In genomic region chr10:74021248-74022055, GRCh38 we compare ENCODE assay signal across 1 cellular context.
TF ChIP-seq lines count a peak whose summit lies in the region.

No MANE protein-coding gene starts in this region.

TF ChIP-seq in K562, 482 proteins besides CTCF, POLR2A, EP300 and RAD21 (continued from another document and continues in another):
- TF ChIP-seq, protein P1, sequence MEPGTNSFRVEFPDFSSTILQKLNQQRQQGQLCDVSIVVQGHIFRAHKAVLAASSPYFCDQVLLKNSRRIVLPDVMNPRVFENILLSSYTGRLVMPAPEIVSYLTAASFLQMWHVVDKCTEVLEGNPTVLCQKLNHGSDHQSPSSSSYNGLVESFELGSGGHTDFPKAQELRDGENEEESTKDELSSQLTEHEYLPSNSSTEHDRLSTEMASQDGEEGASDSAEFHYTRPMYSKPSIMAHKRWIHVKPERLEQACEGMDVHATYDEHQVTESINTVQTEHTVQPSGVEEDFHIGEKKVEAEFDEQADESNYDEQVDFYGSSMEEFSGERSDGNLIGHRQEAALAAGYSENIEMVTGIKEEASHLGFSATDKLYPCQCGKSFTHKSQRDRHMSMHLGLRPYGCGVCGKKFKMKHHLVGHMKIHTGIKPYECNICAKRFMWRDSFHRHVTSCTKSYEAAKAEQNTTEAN (CRISPR knock-in tag; IDR thresholded peaks at IDR 0.05), result no peak
- TF ChIP-seq MTA1 (IDR thresholded peaks at IDR 0.05; ENCODE audit: borderline replicate concordance) (peak; percentile 69), POU5F1 (IDR thresholded peaks at IDR 0.05; ENCODE audit: borderline replicate concordance, low read depth, low read length, partially characterized antibody) (no peak), KDM2B (CRISPR knock-in tag; IDR thresholded peaks at IDR 0.05) (no peak), ZNF780A (CRISPR knock-in tag; IDR thresholded peaks at IDR 0.05) (no peak), ZNF79 (CRISPR knock-in tag; IDR thresholded peaks at IDR 0.05; ENCODE audit: low read depth) (no peak), POLR3G (IDR thresholded peaks at IDR 0.05; ENCODE audit: extremely low read depth, insufficient read length, insufficient replicate concordance) (no peak), ARID4B (CRISPR knock-in tag; IDR thresholded peaks at IDR 0.05) (no peak), ZNF449 (CRISPR knock-in tag; IDR thresholded peaks at IDR 0.05) (no peak), NKRF (IDR thresholded peaks at IDR 0.05; ENCODE audit: borderline replicate concordance) (peak; percentile 61; the same call in 1 of the 2 replicates), ZNF282 (CRISPR knock-in tag; IDR thresholded peaks at IDR 0.05) (no peak), TBP (optimal IDR thresholded peaks at IDR 0.05; ENCODE audit: low read depth, low read length) (no peak), U2AF2 (optimal IDR thresholded peaks at IDR 0.05; ENCODE audit: low read depth, low read length) (no peak), ZNF717 (CRISPR knock-in tag; IDR thresholded peaks at IDR 0.05) (no peak), SRSF7 (optimal IDR thresholded peaks at IDR 0.05; ENCODE audit: low read depth, low read length) (no peak), ZNF408 (CRISPR knock-in tag; IDR thresholded peaks at IDR 0.05; ENCODE audit: low read depth) (no peak), ARID2 (IDR thresholded peaks at IDR 0.05) (peak; percentile 49; the same call in 1 of the 2 replicates), ZNF707 (CRISPR knock-in tag; conservative IDR thresholded peaks at IDR 0.05) (no peak; the same call in 1 of the 2 replicates), MEF2A (IDR thresholded peaks at IDR 0.05; ENCODE audit: control insufficient read depth, low read depth, low read length) (peak; percentile 94), MAFK (IDR thresholded peaks at IDR 0.05; ENCODE audit: low read length) (peak; percentile 67; the same call in 1 of the 2 replicates), ZNF57 (CRISPR knock-in tag; IDR thresholded peaks at IDR 0.05) (no peak), PRPF4 (IDR thresholded peaks at IDR 0.05; ENCODE audit: insufficient read depth, low read depth, low read length, poor library complexity, severe bottlenecking) (no peak), MCM2 (IDR thresholded peaks at IDR 0.05; ENCODE audit: low read depth) (no peak), ZNF124 (CRISPR knock-in tag; IDR thresholded peaks at IDR 0.05) (no peak), NCOA2 (IDR thresholded peaks at IDR 0.05; ENCODE audit: partially characterized antibody in 2 of 2) (peak in 1 of 2 experiments; percentile 67), NFIC (IDR thresholded peaks at IDR 0.05) (no peak; the same call in none of the 2 replicates), TGIF2 (CRISPR knock-in tag; IDR thresholded peaks at IDR 0.05) (no peak), MBD2 (IDR thresholded peaks at IDR 0.05; ENCODE audit: borderline replicate concordance, low read depth) (peak; percentile 78), ZNF24 (IDR thresholded peaks at IDR 0.05) (no peak), SMARCB1 (IDR thresholded peaks at IDR 0.05; ENCODE audit: insufficient read length, low read depth) (peak; percentile 84), KLF13 (tag; IDR thresholded peaks at IDR 0.05; ENCODE audit: borderline replicate concordance, low read depth) (no peak), ZNF239 (CRISPR knock-in tag; IDR thresholded peaks at IDR 0.05) (no peak), TRIM28 (IDR thresholded peaks at IDR 0.05) (no peak), NR1H2 (CRISPR knock-in tag; IDR thresholded peaks at IDR 0.05) (no peak), STAT5A (IDR thresholded peaks at IDR 0.05; ENCODE audit: borderline replicate concordance, low read length) (peak; percentile 69), SETDB1 (IDR thresholded peaks at IDR 0.05; ENCODE audit: low read length) (no peak), NONO (IDR thresholded peaks at IDR 0.05; ENCODE audit: low read depth in 2 of 2, low read length in 1 of 2) (0 out of 4 replicates have a peak, but pooled peaks of 1 of the 2 experiments have one; percentile 25), SP1 (CRISPR knock-in tag; IDR thresholded peaks at IDR 0.05) (peak; percentile 52; the same call in 1 of the 2 replicates), RUNX1 (IDR thresholded peaks at IDR 0.05; ENCODE audit: low read depth) (no peak), CREM (IDR thresholded peaks at IDR 0.05; ENCODE audit: low read depth) (peak; percentile 31; the same call in 1 of the 2 replicates), NCOA4 (IDR thresholded peaks at IDR 0.05; ENCODE audit: partially characterized antibody) (no peak), RBM39 (optimal IDR thresholded peaks at IDR 0.05; ENCODE audit: low read depth, low read length) (no peak), RFX7 (CRISPR knock-in tag; IDR thresholded peaks at IDR 0.05) (no peak)
- TF ChIP-seq, protein P2, sequence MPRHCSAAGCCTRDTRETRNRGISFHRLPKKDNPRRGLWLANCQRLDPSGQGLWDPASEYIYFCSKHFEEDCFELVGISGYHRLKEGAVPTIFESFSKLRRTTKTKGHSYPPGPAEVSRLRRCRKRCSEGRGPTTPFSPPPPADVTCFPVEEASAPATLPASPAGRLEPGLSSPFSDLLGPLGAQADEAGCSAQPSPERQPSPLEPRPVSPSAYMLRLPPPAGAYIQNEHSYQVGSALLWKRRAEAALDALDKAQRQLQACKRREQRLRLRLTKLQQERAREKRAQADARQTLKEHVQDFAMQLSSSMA (CRISPR knock-in tag; IDR thresholded peaks at IDR 0.05), result no peak
- TF ChIP-seq, protein P3, sequence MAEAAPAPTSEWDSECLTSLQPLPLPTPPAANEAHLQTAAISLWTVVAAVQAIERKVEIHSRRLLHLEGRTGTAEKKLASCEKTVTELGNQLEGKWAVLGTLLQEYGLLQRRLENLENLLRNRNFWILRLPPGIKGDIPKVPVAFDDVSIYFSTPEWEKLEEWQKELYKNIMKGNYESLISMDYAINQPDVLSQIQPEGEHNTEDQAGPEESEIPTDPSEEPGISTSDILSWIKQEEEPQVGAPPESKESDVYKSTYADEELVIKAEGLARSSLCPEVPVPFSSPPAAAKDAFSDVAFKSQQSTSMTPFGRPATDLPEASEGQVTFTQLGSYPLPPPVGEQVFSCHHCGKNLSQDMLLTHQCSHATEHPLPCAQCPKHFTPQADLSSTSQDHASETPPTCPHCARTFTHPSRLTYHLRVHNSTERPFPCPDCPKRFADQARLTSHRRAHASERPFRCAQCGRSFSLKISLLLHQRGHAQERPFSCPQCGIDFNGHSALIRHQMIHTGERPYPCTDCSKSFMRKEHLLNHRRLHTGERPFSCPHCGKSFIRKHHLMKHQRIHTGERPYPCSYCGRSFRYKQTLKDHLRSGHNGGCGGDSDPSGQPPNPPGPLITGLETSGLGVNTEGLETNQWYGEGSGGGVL (CRISPR knock-in tag; IDR thresholded peaks at IDR 0.05), result no peak
- TF ChIP-seq, protein P4, sequence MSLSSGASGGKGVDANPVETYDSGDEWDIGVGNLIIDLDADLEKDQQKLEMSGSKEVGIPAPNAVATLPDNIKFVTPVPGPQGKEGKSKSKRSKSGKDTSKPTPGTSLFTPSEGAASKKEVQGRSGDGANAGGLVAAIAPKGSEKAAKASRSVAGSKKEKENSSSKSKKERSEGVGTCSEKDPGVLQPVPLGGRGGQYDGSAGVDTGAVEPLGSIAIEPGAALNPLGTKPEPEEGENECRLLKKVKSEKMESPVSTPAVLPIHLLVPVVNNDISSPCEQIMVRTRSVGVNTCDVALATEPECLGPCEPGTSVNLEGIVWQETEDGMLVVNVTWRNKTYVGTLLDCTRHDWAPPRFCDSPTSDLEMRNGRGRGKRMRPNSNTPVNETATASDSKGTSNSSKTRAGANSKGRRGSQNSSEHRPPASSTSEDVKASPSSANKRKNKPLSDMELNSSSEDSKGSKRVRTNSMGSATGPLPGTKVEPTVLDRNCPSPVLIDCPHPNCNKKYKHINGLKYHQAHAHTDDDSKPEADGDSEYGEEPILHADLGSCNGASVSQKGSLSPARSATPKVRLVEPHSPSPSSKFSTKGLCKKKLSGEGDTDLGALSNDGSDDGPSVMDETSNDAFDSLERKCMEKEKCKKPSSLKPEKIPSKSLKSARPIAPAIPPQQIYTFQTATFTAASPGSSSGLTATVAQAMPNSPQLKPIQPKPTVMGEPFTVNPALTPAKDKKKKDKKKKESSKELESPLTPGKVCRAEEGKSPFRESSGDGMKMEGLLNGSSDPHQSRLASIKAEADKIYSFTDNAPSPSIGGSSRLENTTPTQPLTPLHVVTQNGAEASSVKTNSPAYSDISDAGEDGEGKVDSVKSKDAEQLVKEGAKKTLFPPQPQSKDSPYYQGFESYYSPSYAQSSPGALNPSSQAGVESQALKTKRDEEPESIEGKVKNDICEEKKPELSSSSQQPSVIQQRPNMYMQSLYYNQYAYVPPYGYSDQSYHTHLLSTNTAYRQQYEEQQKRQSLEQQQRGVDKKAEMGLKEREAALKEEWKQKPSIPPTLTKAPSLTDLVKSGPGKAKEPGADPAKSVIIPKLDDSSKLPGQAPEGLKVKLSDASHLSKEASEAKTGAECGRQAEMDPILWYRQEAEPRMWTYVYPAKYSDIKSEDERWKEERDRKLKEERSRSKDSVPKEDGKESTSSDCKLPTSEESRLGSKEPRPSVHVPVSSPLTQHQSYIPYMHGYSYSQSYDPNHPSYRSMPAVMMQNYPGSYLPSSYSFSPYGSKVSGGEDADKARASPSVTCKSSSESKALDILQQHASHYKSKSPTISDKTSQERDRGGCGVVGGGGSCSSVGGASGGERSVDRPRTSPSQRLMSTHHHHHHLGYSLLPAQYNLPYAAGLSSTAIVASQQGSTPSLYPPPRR (CRISPR knock-in tag; IDR thresholded peaks at IDR 0.05; ENCODE audit: borderline replicate concordance), result no peak
- TF ChIP-seq, protein P5, sequence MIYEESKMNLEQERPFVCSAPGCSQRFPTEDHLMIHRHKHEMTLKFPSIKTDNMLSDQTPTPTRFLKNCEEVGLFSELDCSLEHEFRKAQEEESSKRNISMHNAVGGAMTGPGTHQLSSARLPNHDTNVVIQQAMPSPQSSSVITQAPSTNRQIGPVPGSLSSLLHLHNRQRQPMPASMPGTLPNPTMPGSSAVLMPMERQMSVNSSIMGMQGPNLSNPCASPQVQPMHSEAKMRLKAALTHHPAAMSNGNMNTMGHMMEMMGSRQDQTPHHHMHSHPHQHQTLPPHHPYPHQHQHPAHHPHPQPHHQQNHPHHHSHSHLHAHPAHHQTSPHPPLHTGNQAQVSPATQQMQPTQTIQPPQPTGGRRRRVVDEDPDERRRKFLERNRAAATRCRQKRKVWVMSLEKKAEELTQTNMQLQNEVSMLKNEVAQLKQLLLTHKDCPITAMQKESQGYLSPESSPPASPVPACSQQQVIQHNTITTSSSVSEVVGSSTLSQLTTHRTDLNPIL (CRISPR knock-in tag; IDR thresholded peaks at IDR 0.05), result peak; percentile 59; the same call in 1 of the 2 replicates
- TF ChIP-seq, protein P6, sequence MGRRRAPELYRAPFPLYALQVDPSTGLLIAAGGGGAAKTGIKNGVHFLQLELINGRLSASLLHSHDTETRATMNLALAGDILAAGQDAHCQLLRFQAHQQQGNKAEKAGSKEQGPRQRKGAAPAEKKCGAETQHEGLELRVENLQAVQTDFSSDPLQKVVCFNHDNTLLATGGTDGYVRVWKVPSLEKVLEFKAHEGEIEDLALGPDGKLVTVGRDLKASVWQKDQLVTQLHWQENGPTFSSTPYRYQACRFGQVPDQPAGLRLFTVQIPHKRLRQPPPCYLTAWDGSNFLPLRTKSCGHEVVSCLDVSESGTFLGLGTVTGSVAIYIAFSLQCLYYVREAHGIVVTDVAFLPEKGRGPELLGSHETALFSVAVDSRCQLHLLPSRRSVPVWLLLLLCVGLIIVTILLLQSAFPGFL (CRISPR knock-in tag; IDR thresholded peaks at IDR 0.05), result no peak
